26 cellular contexts compared by ENCODE assay signal in genomic region chr20:2408111-2408510, GRCh38. TPM values are rescaled to one million over a fixed set of nuclear protein-coding genes. Genes with fewer than 3 reads are reported as not detected.
"Had no signal": no experiment of that assay in that cellular context is flagged by ENCODE, and none has a peak within 500 bp of the region (broad histone marks: within the 10 kb centered on the region; RNA-seq: fewer than 3 reads in every experiment).

No MANE protein-coding gene starts in this region.

- H3K4me3 Mint-ChIP-seq: IgD-negative memory B cell had no signal

- FAIRE-seq: HTR-8/SVneo, K562, RCC 7860 had no signal

- H3K36me3 ChIP-seq: SJSA1 had no signal

- H3K27ac Mint-ChIP-seq: IgD-negative memory B cell had no signal

- H3K4me2 ChIP-seq: KMS-11 had no signal

- H3K4me1 Mint-ChIP-seq: IgD-negative memory B cell had no signal

- H3K4me3 ChIP-seq: K562, SJSA1, SK-N-MC had no signal

- H3K9me3 ChIP-seq: SJSA1 had no signal

- H3K27me3 ChIP-seq: SJSA1 had no signal

- H3K9ac ChIP-seq: KMS-11 had no signal

- H3K27ac ChIP-seq: HL-60, KMS-11, SJSA1, SK-N-MC had no signal

- DNase-seq: NCI-H1048, NCI-H1105 treated with DMSO at 0.1 percent for 48 hours, NCI-H1417 treated with DMSO at 0.1 percent for 48 hours, NCI-H146, NCI-H1694 treated with DMSO at 0.1 percent for 48 hours, NCI-H2029, NCI-H2081 treated with DMSO at 0.1 percent for 48 hours, NCI-H2171, NCI-H226, NCI-H446, NCI-H510A, NCI-H524 treated with DMSO at 0.1 percent for 48 hours, NCI-H774, Right ventricle myocardium superior, RPMI8226, SIG-M5 had no signal

- H3K4me1 ChIP-seq: SJSA1 had no signal

RNA-seq across cellular contexts. Expression of gene TGM6, which starts 27.4 kb away (rescaled TPM):
- total RNA-seq: K562, LHCN-M2, MCF 10A, Right ventricle myocardium superior, SJSA1 had no signal
- polyA plus RNA-seq: IgD-negative memory B cell, K562 had no signal
